In the genomic region with DNA sequence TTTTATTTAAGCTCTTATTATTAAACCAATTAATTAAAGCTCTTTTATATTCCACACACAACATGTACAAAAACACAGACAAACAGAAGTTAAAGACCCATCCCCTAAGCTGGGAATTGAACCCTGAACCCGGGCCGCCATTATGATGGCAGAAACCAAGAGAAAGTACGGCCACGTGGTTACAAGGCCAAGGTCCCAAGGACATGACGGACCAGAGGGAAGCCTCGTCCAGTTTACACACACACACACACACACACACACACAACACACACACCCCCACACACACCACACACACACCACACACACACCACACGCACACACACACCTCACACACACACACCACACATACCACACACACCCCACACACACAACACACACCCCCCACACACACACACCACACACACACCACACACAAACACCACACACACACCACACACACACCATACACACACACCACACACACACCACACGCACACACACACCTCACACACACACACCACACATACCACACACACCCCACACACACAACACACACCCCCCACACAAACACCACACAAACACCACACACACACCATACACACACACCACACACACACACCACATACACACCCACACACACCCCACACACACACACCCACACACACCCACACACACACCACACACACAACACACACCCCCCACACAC, we compare ENCODE assay signal across 8 cellular contexts. TPM values are rescaled to one million over a fixed set of nuclear protein-coding genes. Genes with fewer than 3 reads are reported as not detected.
DNase-seq lines count a peak whose midpoint lies in the region; ATAC-seq, FAIRE-seq and TF ChIP-seq lines count a peak whose summit lies in the region.
"Not testable (repeated sequence)": the region's sequence is repeated elsewhere in the genome, so short reads cannot be mapped to it uniquely, and the experiment has no call there.
"Had no signal": no experiment of that assay in that cellular context is flagged by ENCODE, and none has a peak within 500 bp of the region (broad histone marks: within the 10 kb centered on the region; RNA-seq: fewer than 3 reads in every experiment).

No MANE protein-coding gene starts in this region.

- peaks cover 36% of the 10 kb centered on the region for H3K4me1 Mint-ChIP-seq in MCF 10A (ENCODE audit: insufficient read depth, unreplicated experiment)
- peaks cover 35% of the 10 kb centered on the region for H3K4me1 Mint-ChIP-seq in neural progenitor cell

- not testable (repeated sequence) for H3K4me2 ChIP-seq in IMR-90 (ENCODE audit: low read depth, low read length); neural progenitor cell

- not testable (repeated sequence) for TF ChIP-seq RAD21 in IMR-90 (IDR thresholded peaks at IDR 0.05; ENCODE audit: low read length)

- H3K9me3 Mint-ChIP-seq in MCF 10A (ENCODE audit: unreplicated experiment); neural progenitor cell: not testable (repeated sequence)

- H3K36me3 Mint-ChIP-seq in MCF 10A (ENCODE audit: insufficient read depth, unreplicated experiment); neural progenitor cell: not testable (repeated sequence)

- peak overlapping the region; percentile 87 for H3K27ac Mint-ChIP-seq in MCF 10A (ENCODE audit: low read depth, unreplicated experiment)
- peak overlapping the region; percentile 29 for H3K27ac Mint-ChIP-seq in neural progenitor cell

- H3K18ac ChIP-seq in IMR-90 (ENCODE audit: low read depth, low read length), result not testable (repeated sequence)

- H3F3A ChIP-seq in neural progenitor cell (ENCODE audit: low read depth), result peaks cover 17% of the 10 kb centered on the region

- not testable (repeated sequence) for H3K36me3 ChIP-seq in IMR-90 (ENCODE audit: control insufficient read depth, insufficient read depth, low read length); neural progenitor cell; spleen

- not testable (repeated sequence) for H3K9ac ChIP-seq in IMR-90 (ENCODE audit: low read depth, low read length); neural progenitor cell

- H2AK5ac ChIP-seq in IMR-90 (ENCODE audit: low read depth, low read length), result peak overlapping the region; percentile 54; the same call in 1 of the 2 replicates

- not testable (repeated sequence) for H2BK15ac ChIP-seq in IMR-90 (ENCODE audit: low read depth, low read length)

- intact Hi-C loops in IMR-90 (cut with micrococcal nuclease); MCF 10A (cut with micrococcal nuclease); spleen (cut with DNase I; ENCODE audit: low total_unique reads): not testable (repeated sequence)

- not testable (repeated sequence) for DNase-seq in GM12891 (ENCODE audit: insufficient read length, low spot score); IMR-90; MCF 10A (ENCODE audit: unreplicated experiment); neural progenitor cell (ENCODE audit: low spot score)
- peak; percentile 2 for DNase-seq in activated CD8-positive, alpha-beta memory T cell treated with anti-CD3 and anti-CD28 coated beads, Interleukin-2, amount 50 U/mL, for 4 hours
- peak; percentile 20 for DNase-seq in islet precursor cell
- DNase-seq in spleen, result peak; percentile 37

- H3K9me1 ChIP-seq in IMR-90 (ENCODE audit: insufficient read depth, low read length), result not testable (repeated sequence)

- not testable (repeated sequence) for H2BK120ac ChIP-seq in IMR-90 (ENCODE audit: low read depth, low read length)

- not testable (repeated sequence) for H3K4me1 ChIP-seq in IMR-90 (ENCODE audit: control insufficient read depth, insufficient read depth, low read length); neural progenitor cell
- H3K4me1 ChIP-seq in spleen, result peaks cover 7 to 53% (median 35%) of the 10 kb centered on the region in 6 donors

- CTCF ChIA-PET in IMR-90 (lab: Yijun Ruan, JAX), result interaction anchor here (0.8 kb wide), 1 partner anchor 9 kb away, joined by 4 read pairs; no protein-coding TSS in a partner anchor
- CTCF ChIA-PET in MCF 10A (lab: Yijun Ruan, JAX), result interaction anchor here (0.8 to 1.2 kb wide), 2 partner anchors 25 to 100 kb away, joined by 3 read pairs; no protein-coding TSS in a partner anchor

- peak; percentile 99 for FAIRE-seq in GM12891 (lab: Jason Lieb, UNC)

- H2BK5ac ChIP-seq in IMR-90 (ENCODE audit: low read depth, low read length, poor library complexity, severe bottlenecking), result peak overlapping the region; percentile 57

- not testable (repeated sequence) for H4K5ac ChIP-seq in IMR-90 (ENCODE audit: low read depth, low read length)

- TF ChIP-seq POLR2A in GM12891 (IDR thresholded peaks at IDR 0.05; ENCODE audit: low read depth, low read length); IMR-90 (IDR thresholded peaks at IDR 0.05; ENCODE audit: low read depth, low read length); spleen (IDR thresholded peaks at IDR 0.05): not testable (repeated sequence)

- H3K14ac ChIP-seq in IMR-90 (replicated peaks; ENCODE audit: low read depth, low read length), result not testable (repeated sequence)

- not testable (repeated sequence) for H3K27me3 Mint-ChIP-seq in MCF 10A (ENCODE audit: insufficient read depth, unreplicated experiment)
- H3K27me3 Mint-ChIP-seq in neural progenitor cell (ENCODE audit: insufficient read depth, low read depth), result peaks cover 15% of the 10 kb centered on the region

- H4K20me1 ChIP-seq in IMR-90 (ENCODE audit: insufficient read depth, low read length); neural progenitor cell (ENCODE audit: low read depth): not testable (repeated sequence)

- not testable (repeated sequence) for H4K8ac ChIP-seq in IMR-90 (ENCODE audit: low read depth in 2 of 2, low read length in 2 of 2)

- H3K27ac ChIP-seq in IMR-90 (ENCODE audit: insufficient read depth, low read length); neural progenitor cell; spleen: not testable (repeated sequence)

- POLR2A ChIA-PET in IMR-90 (lab: Charles Lee; ENCODE audit: unreplicated experiment) (interaction anchor here (0.6 kb wide), 1 partner anchor 44 kb away, joined by 3 read pairs; no protein-coding TSS in a partner anchor), MCF 10A (lab: Yijun Ruan, JAX) (interaction anchor here (0.6 to 1.6 kb wide), 4 partner anchors 19 to 142 kb away, joined by 4 to 5 read pairs (median 4); partner anchors contain the start of genes BET1L and RIC8A)

- not testable (repeated sequence) for H3K4me3 ChIP-seq in IMR-90 (ENCODE audit: insufficient read depth, low read depth, low read length); neural progenitor cell; spleen

- H3K56ac ChIP-seq in IMR-90 (ENCODE audit: extremely low read depth, insufficient read depth, low read length), result not testable (repeated sequence)

- H2AK9ac ChIP-seq in IMR-90 (replicated peaks; ENCODE audit: low read depth, low read length, poor library complexity), result not testable (repeated sequence)

- H2BK20ac ChIP-seq in IMR-90 (ENCODE audit: low read depth, low read length), result not testable (repeated sequence)

- not testable (repeated sequence) for H4K91ac ChIP-seq in IMR-90 (ENCODE audit: insufficient read depth, low read depth, low read length)

- 93% methylated on average over 3 of the region's 8 CpGs; no CpG with 5 or more reads in 1 of the 2 experiments for WGBS in IMR-90 (ENCODE audit: extremely low coverage in 2 of 2, insufficient read length in 1 of 2), 2 experiments
- 79 to 85% (median 82%) methylated on average over 8 of the region's 8 CpGs for WGBS in spleen, 5 donors

- dilution Hi-C loops in IMR-90 (cut with HindIII; ENCODE audit: low sequenced_read_pairs, unreplicated experiment), result not testable (repeated sequence)

- H3K4me3 Mint-ChIP-seq in MCF 10A (ENCODE audit: unreplicated experiment); neural progenitor cell: not testable (repeated sequence)

- not testable (repeated sequence) for TF ChIP-seq CTCF in IMR-90 (conservative IDR thresholded peaks at IDR 0.05; ENCODE audit: low read depth, low read length); MCF 10A (IDR thresholded peaks at IDR 0.05; ENCODE audit: unreplicated experiment); neural progenitor cell (IDR thresholded peaks at IDR 0.05); spleen (IDR thresholded peaks at IDR 0.05 in 8 of 11, conservative IDR thresholded peaks at IDR 0.05 in 3 of 11)

- H2AFZ ChIP-seq in IMR-90 (replicated peaks; ENCODE audit: low read length, poor library complexity); neural progenitor cell (replicated peaks): not testable (repeated sequence)

- H3K9me3 ChIP-seq in IMR-90 (ENCODE audit: control insufficient read depth, insufficient read depth, low read length); neural progenitor cell (ENCODE audit: low read depth); spleen: not testable (repeated sequence)

- in situ Hi-C loops in IMR-90 (cut with MboI; ENCODE audit: low sequenced_read_pairs), result not testable (repeated sequence)

- not testable (repeated sequence) for ATAC-seq in IMR-90 (ENCODE audit: low read depth)

- BruUV-seq in IMR-90 (replicated peaks; lab: Mats Ljungman, UMichigan); MCF 10A (replicated peaks; lab: Mats Ljungman, UMichigan): not testable (repeated sequence)

- not testable (repeated sequence) for H3K27me3 ChIP-seq in IMR-90 (ENCODE audit: control insufficient read depth, insufficient read depth, low read length); neural progenitor cell; spleen (replicated peaks in 1 of 7)

- not testable (repeated sequence) for H3K79me1 ChIP-seq in IMR-90 (ENCODE audit: low read depth in 1 of 2, low read length in 2 of 2)

- not testable (repeated sequence) for H3K23ac ChIP-seq in IMR-90 (ENCODE audit: low read depth, low read length)

- H3K79me2 ChIP-seq in neural progenitor cell (ENCODE audit: low read depth), result not testable (repeated sequence)

- H3K4ac ChIP-seq in IMR-90 (ENCODE audit: low read depth, low read length), result not testable (repeated sequence)

RNA-seq across cellular contexts. Expression of gene B4GALNT4, which starts 19.9 kb away (rescaled TPM):
- 0.22 TPM for polyA plus RNA-seq in GM12891 (2012; ENCODE audit: low read depth, missing spikeins)
- 5.2 and 6.1 TPM in 2 replicates for total RNA-seq in IMR-90 (2012; rRNA removed)
- 38.6 and 45.4 TPM in 2 replicates for polyA plus RNA-seq in IMR-90 (2012; rRNA removed)
- polyA plus RNA-seq in IMR-90 (2012; cell fraction: cytosol; rRNA removed), result 23.3 and 32.7 TPM in 2 replicates
- polyA plus RNA-seq in IMR-90 (2012; cell fraction: nucleus; rRNA removed; ENCODE audit: low replicate concordance), result 324 and 637 TPM in 2 replicates
- total RNA-seq in MCF 10A (2022), result 20.0 and 25.9 TPM in 2 replicates
- 16.4 and 110 TPM in 2 replicates for total RNA-seq in neural progenitor cell (ENCODE audit: low replicate concordance)
- 1 to 10 TPM in 1 of 7 donors, under 1 TPM in 4, not detected in 2; 0.17 to 1.1 (median 0.67) TPM for total RNA-seq in spleen
- polyA plus RNA-seq in spleen, result 1 to 10 TPM; 1.6 to 5.2 (median 3.5) TPM
- total RNA-seq: HT-29 had no signal

RNA-seq across cellular contexts. Expression of gene IFITM3, which starts 28.8 kb away (rescaled TPM):
- polyA plus RNA-seq in GM12891 (2012; ENCODE audit: low read depth, missing spikeins), result 18.7 TPM
- total RNA-seq in IMR-90 (2012; rRNA removed), result 40.9 and 52.5 TPM in 2 replicates
- polyA plus RNA-seq in IMR-90 (2012; rRNA removed), result 906 and 1,008 TPM in 2 replicates
- polyA plus RNA-seq in IMR-90 (2012; cell fraction: cytosol; rRNA removed), result 803 and 1,768 TPM in 2 replicates
- 153 and 347 TPM in 2 replicates for polyA plus RNA-seq in IMR-90 (2012; cell fraction: nucleus; rRNA removed; ENCODE audit: low replicate concordance)
- total RNA-seq in MCF 10A (2022), result 415 and 497 TPM in 2 replicates
- total RNA-seq in neural progenitor cell (ENCODE audit: low replicate concordance), result 19.8 and 61.7 TPM in 2 replicates
- 100 to 1,000 TPM; 314 to 942 (median 472) TPM for total RNA-seq in spleen
- 100 to 1,000 TPM; 391 to 618 (median 599) TPM for polyA plus RNA-seq in spleen

RNA-seq across cellular contexts. Expression of gene IFITM1, which starts 35.6 kb away (rescaled TPM):
- polyA plus RNA-seq in GM12891 (2012; ENCODE audit: low read depth, missing spikeins), result 413 TPM
- total RNA-seq in IMR-90 (2012; rRNA removed) (14.4 and 24.2 TPM in 2 replicates), MCF 10A (2022) (1.8 and 4.8 TPM in 2 replicates), neural progenitor cell (ENCODE audit: low replicate concordance) (13.3 and 48.6 TPM in 2 replicates), spleen (100 to 1,000 TPM; 333 to 670 (median 510) TPM)
- polyA plus RNA-seq in IMR-90 (2012; rRNA removed) (67.5 and 68.9 TPM in 2 replicates), spleen (100 to 1,000 TPM; 314 to 496 (median 327) TPM)
- polyA plus RNA-seq in IMR-90 (2012; cell fraction: cytosol; rRNA removed), result 54.7 and 163 TPM in 2 replicates
- polyA plus RNA-seq in IMR-90 (2012; cell fraction: nucleus; rRNA removed; ENCODE audit: low replicate concordance), result 25.1 and 28.0 TPM in 2 replicates

RNA-seq across cellular contexts. Expression of gene IFITM2, which starts 41.8 kb away (rescaled TPM):
- polyA plus RNA-seq in GM12891 (2012; ENCODE audit: low read depth, missing spikeins), result 486 TPM
- total RNA-seq in IMR-90 (2012; rRNA removed) (26.4 and 31.2 TPM in 2 replicates), MCF 10A (2022) (288 and 314 TPM in 2 replicates), neural progenitor cell (ENCODE audit: low replicate concordance) (10.5 and 63.9 TPM in 2 replicates), spleen (1,000 to 10,000 TPM in 4 of 7 donors, 100 to 1,000 TPM in 3; 507 to 1,635 (median 1,062) TPM)
- polyA plus RNA-seq in IMR-90 (2012; rRNA removed) (564 and 600 TPM in 2 replicates), spleen (1,000 to 10,000 TPM in 1 of 3 donors, 100 to 1,000 TPM in 2; 680 to 1,006 (median 885) TPM)
- 588 and 1,067 TPM in 2 replicates for polyA plus RNA-seq in IMR-90 (2012; cell fraction: cytosol; rRNA removed)
- polyA plus RNA-seq in IMR-90 (2012; cell fraction: nucleus; rRNA removed; ENCODE audit: low replicate concordance), result 95.2 and 139 TPM in 2 replicates

RNA-seq across cellular contexts. Expression of gene PKP3, which starts 44.6 kb away (rescaled TPM):
- polyA plus RNA-seq in GM12891 (2012; ENCODE audit: low read depth, missing spikeins), result 0.09 TPM
- total RNA-seq in IMR-90 (2012; rRNA removed) (1.4 and 2.2 TPM in 2 replicates), MCF 10A (2022) (129 and 177 TPM in 2 replicates), neural progenitor cell (ENCODE audit: low replicate concordance) (6.5 and 8.5 TPM in 2 replicates), spleen (1 to 10 TPM in 1 of 7 donors, under 1 TPM in 2, not detected in 4; 0.40 to 2.8 (median 0.59) TPM)
- polyA plus RNA-seq in IMR-90 (2012; rRNA removed) (1.5 and 2.6 TPM in 2 replicates), spleen (under 1 TPM; 0.09 to 0.48 (median 0.21) TPM)
- polyA plus RNA-seq in IMR-90 (2012; cell fraction: cytosol; rRNA removed), result 2.0 TPM in 2 replicates
- 2.4 and 8.5 TPM in 2 replicates for polyA plus RNA-seq in IMR-90 (2012; cell fraction: nucleus; rRNA removed; ENCODE audit: low replicate concordance)
